Comparison of ENCODE assay signal across 8 cellular contexts in genomic region chr1:209207701-209208286, GRCh38.
DNase-seq lines count a peak whose midpoint lies in the region; ATAC-seq and TF ChIP-seq lines count a peak whose summit lies in the region.

No MANE protein-coding gene starts in this region.

- H4K8ac ChIP-seq in trophoblast cell (ENCODE audit: low read depth, low read length) = peak overlapping the region; percentile 67

- peaks cover 1% of the 10 kb centered on the region for H3K4me1 Mint-ChIP-seq in activated T-helper 2 cell treated with anti-CD3 and anti-CD28 coated beads, Interferon-gamma antibody, Interleukin-2, Interleukin-4, amounts not matched to agents 10 μg/mL and 5 μg/mL and 100 μg/mL, durations not matched to agents 14 hours and 24 hours and 36 hours (ENCODE audit: low read depth)
- no peaks in the 10 kb centered on the region for H3K4me1 Mint-ChIP-seq in activated T-helper 1 cell treated with anti-CD3 and anti-CD28 coated beads, Interleukin-12 subunit alpha, Interleukin-12 subunit beta, Interleukin-2, Interleukin-4 antibody, amounts not matched to agents 30 ng/mL and 10 ng/mL and 1 ng/mL, durations not matched to agents 14 hours and 24 hours and 36 hours (ENCODE audit: low read depth)

- no peaks in the 10 kb centered on the region for H3K9me3 Mint-ChIP-seq in activated T-helper 2 cell treated with anti-CD3 and anti-CD28 coated beads, Interferon-gamma antibody, Interleukin-2, Interleukin-4, amounts not matched to agents 10 μg/mL and 5 μg/mL and 100 μg/mL, durations not matched to agents 14 hours and 24 hours and 36 hours
- H3K9me3 Mint-ChIP-seq in activated T-helper 1 cell treated with anti-CD3 and anti-CD28 coated beads, Interleukin-12 subunit alpha, Interleukin-12 subunit beta, Interleukin-2, Interleukin-4 antibody, amounts not matched to agents 30 ng/mL and 10 ng/mL and 1 ng/mL, durations not matched to agents 14 hours and 24 hours and 36 hours = no peaks in the 10 kb centered on the region

- no peak overlapping the region for H3K23ac ChIP-seq in trophoblast cell (ENCODE audit: low read length)

- H2BK12ac ChIP-seq in trophoblast cell (ENCODE audit: low read length) = peak overlapping the region; percentile 26

- H3K9ac ChIP-seq in trophoblast cell (ENCODE audit: low read length) = no peak overlapping the region

- peaks cover 12% of the 10 kb centered on the region for H3K79me1 ChIP-seq in trophoblast cell (ENCODE audit: low read length)

- H3K27me3 ChIP-seq in cardiac muscle cell (peaks cover 9% of the 10 kb centered on the region), trophoblast cell (ENCODE audit: insufficient read depth, low read length) (no peaks in the 10 kb centered on the region)

- H3K4me2 ChIP-seq in trophoblast cell (ENCODE audit: low read length) = peak overlapping the region; percentile 83

- intact Hi-C loops in activated T-helper 2 cell treated with anti-CD3 and anti-CD28 coated beads, Interferon-gamma antibody, Interleukin-2, Interleukin-4, amounts not matched to agents 10 μg/mL and 5 μg/mL and 100 μg/mL, durations not matched to agents 14 hours and 24 hours and 36 hours (cut with micrococcal nuclease) = no loop called here
- intact Hi-C loops in activated T-helper 1 cell treated with anti-CD3 and anti-CD28 coated beads, Interleukin-12 subunit alpha, Interleukin-12 subunit beta, Interleukin-2, Interleukin-4 antibody, amounts not matched to agents 30 ng/mL and 10 ng/mL and 1 ng/mL, durations not matched to agents 14 hours and 24 hours and 36 hours (cut with micrococcal nuclease) = no loop called here

- TF ChIP-seq CTCF in 22Rv1 (IDR thresholded peaks at IDR 0.05) = peak; percentile 97
- peak; percentile 73 for TF ChIP-seq CTCF in GM12872 (IDR thresholded peaks at IDR 0.05; ENCODE audit: insufficient read depth, low read depth, low read length)
- TF ChIP-seq CTCF in cardiac muscle cell (IDR thresholded peaks at IDR 0.05; ENCODE audit: low read depth, low read length) = peak; percentile 79

- H2BK5ac ChIP-seq in trophoblast cell (ENCODE audit: low read depth, low read length, poor library complexity) = peak overlapping the region; percentile 32

- no peak overlapping the region for H3K27ac Mint-ChIP-seq in activated T-helper 2 cell treated with anti-CD3 and anti-CD28 coated beads, Interferon-gamma antibody, Interleukin-2, Interleukin-4, amounts not matched to agents 10 μg/mL and 5 μg/mL and 100 μg/mL, durations not matched to agents 14 hours and 24 hours and 36 hours
- no peak overlapping the region for H3K27ac Mint-ChIP-seq in activated T-helper 1 cell treated with anti-CD3 and anti-CD28 coated beads, Interleukin-12 subunit alpha, Interleukin-12 subunit beta, Interleukin-2, Interleukin-4 antibody, amounts not matched to agents 30 ng/mL and 10 ng/mL and 1 ng/mL, durations not matched to agents 14 hours and 24 hours and 36 hours

- H3K4ac ChIP-seq in trophoblast cell (ENCODE audit: low read depth, low read length) = no peak overlapping the region

- no peaks in the 10 kb centered on the region for H3K36me3 Mint-ChIP-seq in activated T-helper 2 cell treated with anti-CD3 and anti-CD28 coated beads, Interferon-gamma antibody, Interleukin-2, Interleukin-4, amounts not matched to agents 10 μg/mL and 5 μg/mL and 100 μg/mL, durations not matched to agents 14 hours and 24 hours and 36 hours (ENCODE audit: low read depth)
- no peaks in the 10 kb centered on the region for H3K36me3 Mint-ChIP-seq in activated T-helper 1 cell treated with anti-CD3 and anti-CD28 coated beads, Interleukin-12 subunit alpha, Interleukin-12 subunit beta, Interleukin-2, Interleukin-4 antibody, amounts not matched to agents 30 ng/mL and 10 ng/mL and 1 ng/mL, durations not matched to agents 14 hours and 24 hours and 36 hours (ENCODE audit: low read depth)

- DNase-seq in NCI-H2029 treated with DMSO at 0.1 percent for 48 hours (lab: John Stamatoyannopoulos, UW) = peak; percentile 6
- DNase-seq in activated T-helper 2 cell treated with anti-CD3 and anti-CD28 coated beads, Interferon-gamma antibody, Interleukin-2, Interleukin-4, amounts not matched to agents 10 μg/mL and 5 μg/mL and 100 μg/mL, durations not matched to agents 14 hours and 24 hours and 36 hours (ENCODE audit: low spot score) = peak; percentile 9
- peak; percentile 78 to 86 for DNase-seq in cardiac muscle cell (ENCODE audit: low read depth in 1 of 2, low spot score in 1 of 2)
- peak; percentile 20 to 61 for DNase-seq in trophoblast cell
- DNase-seq in activated T-helper 1 cell treated with anti-CD3 and anti-CD28 coated beads, Interleukin-12 subunit alpha, Interleukin-12 subunit beta, Interleukin-2, Interleukin-4 antibody, amounts not matched to agents 30 ng/mL and 10 ng/mL and 1 ng/mL, durations not matched to agents 14 hours and 24 hours and 36 hours (ENCODE audit: low spot score) = no peak

- H2BK120ac ChIP-seq in trophoblast cell (ENCODE audit: insufficient read depth, low read length, poor library complexity) = peak overlapping the region; percentile 88

- H3K9me3 ChIP-seq in cardiac muscle cell (ENCODE audit: low read depth) (no peaks in the 10 kb centered on the region), trophoblast cell (ENCODE audit: insufficient read depth, low read depth, low read length) (no peaks in the 10 kb centered on the region)

- H3K27ac ChIP-seq in 22Rv1 (no peak overlapping the region), cardiac muscle cell (no peak overlapping the region), trophoblast cell (ENCODE audit: low read depth, low read length) (no peak overlapping the region)

- H3K4me3 ChIP-seq in cardiac muscle cell = peak overlapping the region; percentile 27
- no peak overlapping the region for H3K4me3 ChIP-seq in trophoblast cell (ENCODE audit: low read depth, low read length)

- H3K36me3 ChIP-seq in cardiac muscle cell = no peaks in the 10 kb centered on the region
- H3K36me3 ChIP-seq in trophoblast cell (ENCODE audit: control insufficient read depth in 1 of 2, insufficient read depth in 2 of 2, low read length in 2 of 2) = no peaks in the 10 kb centered on the region

- H3K4me1 ChIP-seq in cardiac muscle cell (ENCODE audit: low read depth) (no peaks in the 10 kb centered on the region), trophoblast cell (ENCODE audit: control insufficient read depth in 1 of 2, insufficient read depth in 2 of 2, low read length in 2 of 2) (peaks cover 0 to 7% of the 10 kb centered on the region in 2 experiments)

- peak overlapping the region; percentile 48 for H2AFZ ChIP-seq in trophoblast cell (ENCODE audit: insufficient read depth, low read length, poor library complexity)

- peak overlapping the region; percentile 63 for H3K14ac ChIP-seq in trophoblast cell (ENCODE audit: low read length)

- WGBS in trophoblast cell (ENCODE audit: extremely low coverage, insufficient coverage, insufficient read length) = no CpG with 5 or more reads among the region's 31 CpGs

- H4K91ac ChIP-seq in trophoblast cell (ENCODE audit: low read depth, low read length) = peak overlapping the region; percentile 89

- peaks cover 2% of the 10 kb centered on the region for H3K79me2 ChIP-seq in trophoblast cell (ENCODE audit: control insufficient read depth, insufficient read depth, low read length, poor library complexity)

- peak overlapping the region; percentile 28 for H4K12ac ChIP-seq in trophoblast cell (ENCODE audit: low read depth, low read length)

- ATAC-seq in HG02759 (IDR thresholded peaks at IDR 0.05; ENCODE audit: unreplicated experiment) = peak; percentile 89

- H3K18ac ChIP-seq in trophoblast cell (ENCODE audit: low read length) = peak overlapping the region; percentile 48

- H2AK5ac ChIP-seq in trophoblast cell (ENCODE audit: low read length) = no peak overlapping the region

- peaks cover 43% of the 10 kb centered on the region for H3K27me3 Mint-ChIP-seq in activated T-helper 2 cell treated with anti-CD3 and anti-CD28 coated beads, Interferon-gamma antibody, Interleukin-2, Interleukin-4, amounts not matched to agents 10 μg/mL and 5 μg/mL and 100 μg/mL, durations not matched to agents 14 hours and 24 hours and 36 hours (ENCODE audit: low read depth)
- peaks cover 52% of the 10 kb centered on the region for H3K27me3 Mint-ChIP-seq in activated T-helper 1 cell treated with anti-CD3 and anti-CD28 coated beads, Interleukin-12 subunit alpha, Interleukin-12 subunit beta, Interleukin-2, Interleukin-4 antibody, amounts not matched to agents 30 ng/mL and 10 ng/mL and 1 ng/mL, durations not matched to agents 14 hours and 24 hours and 36 hours (ENCODE audit: insufficient read depth)

- H3K4me3 Mint-ChIP-seq in activated T-helper 2 cell treated with anti-CD3 and anti-CD28 coated beads, Interferon-gamma antibody, Interleukin-2, Interleukin-4, amounts not matched to agents 10 μg/mL and 5 μg/mL and 100 μg/mL, durations not matched to agents 14 hours and 24 hours and 36 hours (ENCODE audit: low read depth) = no peak overlapping the region
- no peak overlapping the region for H3K4me3 Mint-ChIP-seq in activated T-helper 1 cell treated with anti-CD3 and anti-CD28 coated beads, Interleukin-12 subunit alpha, Interleukin-12 subunit beta, Interleukin-2, Interleukin-4 antibody, amounts not matched to agents 30 ng/mL and 10 ng/mL and 1 ng/mL, durations not matched to agents 14 hours and 24 hours and 36 hours
